In genomic region chr14:21734457-21735074, GRCh38 we compare ENCODE assay signal across 8 cellular contexts.
DNase-seq lines count a peak whose midpoint lies in the region; ATAC-seq and TF ChIP-seq lines count a peak whose summit lies in the region.

No MANE protein-coding gene starts in this region.

- H3K4me3 Mint-ChIP-seq in natural killer cell: no peak overlapping the region
- H3K4me3 Mint-ChIP-seq in natural killer cell treated with Interleukin-12 subunit alpha and Interleukin-12 subunit beta and Interleukin-15 and Interleukin-18, amount 100 ng/mL, for 72 hours: no peak overlapping the region

- H3K27ac Mint-ChIP-seq in natural killer cell: no peak overlapping the region
- no peak overlapping the region for H3K27ac Mint-ChIP-seq in natural killer cell treated with Interleukin-12 subunit alpha and Interleukin-12 subunit beta and Interleukin-15 and Interleukin-18, amount 100 ng/mL, for 72 hours

- ATAC-seq in natural killer cell (peak in 2 of 3 donors; percentile 59 to 65), GM21786 (IDR thresholded peaks at IDR 0.05; ENCODE audit: unreplicated experiment) (no peak)
- ATAC-seq in natural killer cell treated with Interleukin-12 subunit alpha and Interleukin-12 subunit beta and Interleukin-15 and Interleukin-18, amount 100 ng/mL, for 72 hours: no peak

- peak overlapping the region; percentile 20; the same call in 1 of the 2 replicates for H2AFZ ChIP-seq in Loucy (ENCODE audit: low read length)

- H3K9me3 Mint-ChIP-seq in natural killer cell: no peaks in the 10 kb centered on the region
- no peaks in the 10 kb centered on the region for H3K9me3 Mint-ChIP-seq in natural killer cell treated with Interleukin-12 subunit alpha and Interleukin-12 subunit beta and Interleukin-15 and Interleukin-18, amount 100 ng/mL, for 72 hours

- no peaks in the 10 kb centered on the region for H3K36me3 ChIP-seq in Loucy (ENCODE audit: insufficient read depth, low read length)

- no peaks in the 10 kb centered on the region for H3K36me3 Mint-ChIP-seq in natural killer cell
- H3K36me3 Mint-ChIP-seq in natural killer cell treated with Interleukin-12 subunit alpha and Interleukin-12 subunit beta and Interleukin-15 and Interleukin-18, amount 100 ng/mL, for 72 hours: no peaks in the 10 kb centered on the region

- no peaks in the 10 kb centered on the region for H3K9me3 ChIP-seq in Loucy (ENCODE audit: insufficient read depth, low read depth, low read length)

- H3K4me1 Mint-ChIP-seq in natural killer cell: peaks cover 12 to 14% of the 10 kb centered on the region in 2 donors
- peaks cover 11 to 12% of the 10 kb centered on the region in 2 donors for H3K4me1 Mint-ChIP-seq in natural killer cell treated with Interleukin-12 subunit alpha and Interleukin-12 subunit beta and Interleukin-15 and Interleukin-18, amount 100 ng/mL, for 72 hours (ENCODE audit: low read depth in 2 of 2)

- no peaks in the 10 kb centered on the region for H3K9me2 ChIP-seq in Loucy (replicated peaks; ENCODE audit: low read depth, low read length)

- H3K27me3 ChIP-seq in Loucy (ENCODE audit: insufficient read depth, low read length, poor library complexity, severe bottlenecking): no peaks in the 10 kb centered on the region

- intact Hi-C loops in natural killer cell (cut with micrococcal nuclease): no loop called here

- H3K9ac ChIP-seq in Loucy (ENCODE audit: low read depth, low read length, poor library complexity, severe bottlenecking): no peak overlapping the region

- TF ChIP-seq CTCF in natural killer cell (IDR thresholded peaks at IDR 0.05) (peak; percentile 77), Loucy (conservative IDR thresholded peaks at IDR 0.05; ENCODE audit: low read length) (peak; percentile 87)

- no peaks in the 10 kb centered on the region for H4K20me1 ChIP-seq in Loucy (ENCODE audit: insufficient read depth, low read length, poor library complexity, severe bottlenecking)

- H3K4me2 ChIP-seq in Loucy (ENCODE audit: low read depth, low read length, poor library complexity, severe bottlenecking): peak overlapping the region; percentile 34

- H3F3A ChIP-seq in Loucy (ENCODE audit: low read depth): no peaks in the 10 kb centered on the region

- DNase-seq in natural killer cell (no peak), T-helper 1 cell (peak in 3 of 5 donors; percentile 24 to 67 (median 43)), erythroblast (lab: John Stamatoyannopoulos, UW) (peak; percentile 61 to 79), putamen (ENCODE audit: low spot score) (peak; percentile 16), GM19240 (ENCODE audit: insufficient read length, low spot score) (no peak)
- DNase-seq in natural killer cell treated with Interleukin-12 subunit alpha and Interleukin-12 subunit beta and Interleukin-15 and Interleukin-18, amount 100 ng/mL, for 72 hours (ENCODE audit: low spot score): no peak

- no peaks in the 10 kb centered on the region for H3K4me1 ChIP-seq in Loucy (ENCODE audit: insufficient read depth, low read length, poor library complexity, severe bottlenecking)

- no peak for TF ChIP-seq POLR2A in erythroblast (IDR thresholded peaks at IDR 0.05; ENCODE audit: low read length)

- peak overlapping the region; percentile 28 for H3K4me3 ChIP-seq in Loucy (ENCODE audit: low read length, poor library complexity, severe bottlenecking)

- peaks cover 22 to 63% of the 10 kb centered on the region in 2 donors for H3K27me3 Mint-ChIP-seq in natural killer cell (ENCODE audit: low read depth in 2 of 2)
- peaks cover 26 to 36% of the 10 kb centered on the region in 2 donors for H3K27me3 Mint-ChIP-seq in natural killer cell treated with Interleukin-12 subunit alpha and Interleukin-12 subunit beta and Interleukin-15 and Interleukin-18, amount 100 ng/mL, for 72 hours

- H3K79me2 ChIP-seq in Loucy (ENCODE audit: insufficient read depth, low read length): no peaks in the 10 kb centered on the region

Comparison
In these comparisons a context has a peak if more than half of its experiments do, and no peak if none do; other contexts are left out.
1. ATAC-seq: peak in natural killer cell (2 of 3); none in natural killer cell treated with Interleukin-12 subunit alpha and Interleukin-12 subunit beta and Interleukin-15 and Interleukin-18, amount 100 ng/mL, for 72 hours (0 of 2) and GM21786 (single experiment).
2. DNase-seq: peak in T-helper 1 cell (3 of 5), erythroblast (2 of 2) and putamen (single experiment); none in natural killer cell (single experiment), natural killer cell treated with Interleukin-12 subunit alpha and Interleukin-12 subunit beta and Interleukin-15 and Interleukin-18, amount 100 ng/mL, for 72 hours (single experiment) and GM19240 (single experiment).